12 cellular contexts compared by ENCODE assay signal in genomic region chr7:134298902-134299683, GRCh38. TPM values are rescaled to one million over a fixed set of nuclear protein-coding genes. Genes with fewer than 3 reads are reported as not detected.
DNase-seq lines count a peak whose midpoint lies in the region; ATAC-seq, FAIRE-seq and TF ChIP-seq lines count a peak whose summit lies in the region.
"Had no signal": no experiment of that assay in that cellular context is flagged by ENCODE, and none has a peak within 500 bp of the region (broad histone marks: within the 10 kb centered on the region; RNA-seq: fewer than 3 reads in every experiment).

No MANE protein-coding gene starts in this region.

- H3K27ac ChIP-seq in IMR-90 (ENCODE audit: insufficient read depth, low read length) (no peak overlapping the region; the same call in 1 of the 2 replicates), K562 (ENCODE audit: extremely low read depth, low read depth, low read length) (no peak overlapping the region)
- H3K27ac ChIP-seq: psoas muscle had no signal

- peak overlapping the region; percentile 2; the same call in 1 of the 2 replicates for H3K4me2 ChIP-seq in IMR-90 (ENCODE audit: low read depth, low read length)
- no peak overlapping the region for H3K4me2 ChIP-seq in K562 (ENCODE audit: insufficient read depth, low read length)

- no peak overlapping the region for H3K23ac ChIP-seq in IMR-90 (ENCODE audit: low read depth, low read length)

- CTCF ChIA-PET in IMR-90 (lab: Yijun Ruan, JAX) (interaction anchor here (1.4 kb wide), 1 partner anchor 158 kb away, joined by 3 read pairs; no protein-coding TSS in a partner anchor), K562 (lab: Yijun Ruan, JAX; ENCODE audit: low intra/inter-chr PET ratio) (no interaction called here)

- no peak overlapping the region for H4K8ac ChIP-seq in IMR-90 (ENCODE audit: low read depth in 2 of 2, low read length in 2 of 2)

- H3K36me3 ChIP-seq in IMR-90 (ENCODE audit: control insufficient read depth, insufficient read depth, low read length) (peaks cover 16% of the 10 kb centered on the region), K562 (ENCODE audit: control insufficient read depth, insufficient read depth, low read length) (peaks cover 71% of the 10 kb centered on the region)

- H3K14ac ChIP-seq in IMR-90 (replicated peaks; ENCODE audit: low read depth, low read length), result no peak overlapping the region

- no peak overlapping the region for H4K5ac ChIP-seq in IMR-90 (ENCODE audit: low read depth, low read length)

- BruUV-seq in IMR-90 (replicated peaks; lab: Mats Ljungman, UMichigan), result no TSS peak
- BruUV-seq in K562 (replicated peaks; lab: Mats Ljungman, UMichigan), result no TSS peak

- H2AK5ac ChIP-seq in IMR-90 (ENCODE audit: low read depth, low read length), result no peak overlapping the region

- ATAC-seq in GM18861 (IDR thresholded peaks at IDR 0.05; ENCODE audit: unreplicated experiment) (peak; percentile 82), IMR-90 (ENCODE audit: low read depth) (peak; percentile 99), K562 (peak; percentile 49; the same call in 2 of the 3 replicates), GM19035 (IDR thresholded peaks at IDR 0.05; ENCODE audit: unreplicated experiment) (no peak)
- ATAC-seq: activated CD4-positive, CD25-positive, alpha-beta regulatory T cell treated with anti-CD3 and anti-CD28 coated beads, Interleukin-2, amount 50 U/mL, for 24 hours; psoas muscle had no signal

- no peak for FAIRE-seq in K562 (lab: Jason Lieb, UNC)
- FAIRE-seq: G401.6 had no signal

- H3K4me1 ChIP-seq in IMR-90 (ENCODE audit: control insufficient read depth, insufficient read depth, low read length), result peaks cover 4% of the 10 kb centered on the region; the same call in 1 of the 2 replicates
- no peaks in the 10 kb centered on the region for H3K4me1 ChIP-seq in K562 (replicated peaks in 1 of 2; ENCODE audit: control insufficient read depth in 2 of 2, insufficient read depth in 2 of 2, low read length in 2 of 2)
- H3K4me1 ChIP-seq: psoas muscle had no signal

- in situ Hi-C loops in IMR-90 (cut with MboI; ENCODE audit: low sequenced_read_pairs) (no loop called here), K562 (cut with MboI) (no loop called here)

- no peak overlapping the region for H2BK20ac ChIP-seq in IMR-90 (ENCODE audit: low read depth, low read length)

- H2AK9ac ChIP-seq in IMR-90 (replicated peaks; ENCODE audit: low read depth, low read length, poor library complexity), result no peak overlapping the region

- no peaks in the 10 kb centered on the region for H3K9me3 ChIP-seq in IMR-90 (ENCODE audit: control insufficient read depth, insufficient read depth, low read length)
- H3K9me3 ChIP-seq in K562 (replicated peaks; ENCODE audit: control insufficient read depth, insufficient read depth, low read depth, low read length), result no peaks in the 10 kb centered on the region
- H3K9me3 ChIP-seq: psoas muscle had no signal

- no peak overlapping the region for H4K91ac ChIP-seq in IMR-90 (ENCODE audit: insufficient read depth, low read depth, low read length)

- TF ChIP-seq RAD21 in IMR-90 (IDR thresholded peaks at IDR 0.05; ENCODE audit: low read length) (no peak), K562 (CRISPR knock-in tag; conservative IDR thresholded peaks at IDR 0.05 in 1 of 2, IDR thresholded peaks at IDR 0.05 in 1 of 2) (no peak)

- peak; percentile 78 for DNase-seq in IMR-90
- DNase-seq in K562 (ENCODE audit: extremely low read depth in 1 of 4, low spot score in 3 of 4), result no peak
- peak; percentile 21 for DNase-seq in myocyte (ENCODE audit: low read depth)
- no peak for DNase-seq in stimulated activated naive CD4-positive, alpha-beta T cell treated with Interleukin-2 at 50 U/mL for 16 hours (lab: John Stamatoyannopoulos, UW)
- DNase-seq in ecto neural progenitor cell (ENCODE audit: low spot score), result no peak
- no peak for DNase-seq in erythroblast (lab: John Stamatoyannopoulos, UW)
- DNase-seq: OCI-M1, psoas muscle had no signal

- H3K9ac ChIP-seq in IMR-90 (ENCODE audit: low read depth, low read length), result no peak overlapping the region
- no peak overlapping the region for H3K9ac ChIP-seq in K562 (ENCODE audit: insufficient read depth in 1 of 2, low read depth in 2 of 2, low read length in 2 of 2)

- H3K4me3 ChIP-seq in IMR-90 (ENCODE audit: insufficient read depth, low read depth, low read length), result no peak overlapping the region
- no peak overlapping the region for H3K4me3 ChIP-seq in K562
- H3K4me3 ChIP-seq: psoas muscle had no signal

- H2BK15ac ChIP-seq in IMR-90 (ENCODE audit: low read depth, low read length), result no peak overlapping the region

- dilution Hi-C loops in IMR-90 (cut with HindIII; ENCODE audit: low sequenced_read_pairs, unreplicated experiment), result no loop called here

- intact Hi-C loops in IMR-90 (cut with micrococcal nuclease), result loop anchor here (5.0 kb wide), 1 partner anchor 77 kb away; no protein-coding TSS in a partner anchor
- intact Hi-C loops in K562 (cut with micrococcal nuclease), result no loop called here

- H3K9me1 ChIP-seq in IMR-90 (ENCODE audit: insufficient read depth, low read length) (no peaks in the 10 kb centered on the region; the same call in 1 of the 2 replicates), K562 (ENCODE audit: control insufficient read depth, insufficient read depth, low read length) (no peaks in the 10 kb centered on the region)

- no peak overlapping the region for H3K56ac ChIP-seq in IMR-90 (ENCODE audit: extremely low read depth, insufficient read depth, low read length)

- no peak overlapping the region for H2BK120ac ChIP-seq in IMR-90 (ENCODE audit: low read depth, low read length)

- H3K27me3 ChIP-seq in IMR-90 (ENCODE audit: control insufficient read depth, insufficient read depth, low read length) (no peaks in the 10 kb centered on the region), K562 (ENCODE audit: control insufficient read depth in 2 of 2, insufficient read depth in 2 of 2, low read length in 2 of 2) (no peaks in the 10 kb centered on the region)

- H3K79me1 ChIP-seq in IMR-90 (ENCODE audit: low read depth in 1 of 2, low read length in 2 of 2), result no peaks in the 10 kb centered on the region

- TF ChIP-seq EP300 in K562 (IDR thresholded peaks at IDR 0.05; ENCODE audit: low read length), result no peak

- no peaks in the 10 kb centered on the region for H4K20me1 ChIP-seq in IMR-90 (ENCODE audit: insufficient read depth, low read length)
- no peaks in the 10 kb centered on the region for H4K20me1 ChIP-seq in K562 (replicated peaks; ENCODE audit: control insufficient read depth, insufficient read depth, low read length)

- POLR2A ChIA-PET in IMR-90 (lab: Charles Lee; ENCODE audit: unreplicated experiment) (interaction anchor here (1.0 kb wide), 1 partner anchor 9 kb away, joined by 3 read pairs; no protein-coding TSS in a partner anchor), K562 (lab: Yijun Ruan, JAX) (interaction anchor here (0.5 to 1.5 kb wide), 2 partner anchors 10 to 14 kb away, joined by 3 to 5 read pairs; no protein-coding TSS in a partner anchor)

- H2AFZ ChIP-seq in IMR-90 (replicated peaks; ENCODE audit: low read length, poor library complexity) (no peak overlapping the region), K562 (ENCODE audit: low read depth, low read length) (no peak overlapping the region)

- peak overlapping the region; percentile 13 for H2BK5ac ChIP-seq in IMR-90 (ENCODE audit: low read depth, low read length, poor library complexity, severe bottlenecking)

- H3K79me2 ChIP-seq in K562 (ENCODE audit: control insufficient read depth, insufficient read depth, low read length), result no peaks in the 10 kb centered on the region

- WGBS in IMR-90 (ENCODE audit: extremely low coverage in 2 of 2, insufficient read length in 1 of 2), 2 experiments, result 0% methylated on average over 1 of the region's 10 CpGs; no CpG with 5 or more reads in 1 of the 2 experiments
- 62% methylated on average over 10 of the region's 10 CpGs for WGBS in K562 (ENCODE audit: insufficient coverage, low coverage, missing lambda C conversion rate)

- TF ChIP-seq CTCF in IMR-90 (conservative IDR thresholded peaks at IDR 0.05; ENCODE audit: low read depth, low read length) (no peak), K562 (IDR thresholded peaks at IDR 0.05 in 2 of 3, conservative IDR thresholded peaks at IDR 0.05 in 1 of 3; ENCODE audit: insufficient read depth in 2 of 3, low read depth in 1 of 3, low read length in 3 of 3) (no peak)

- H3K18ac ChIP-seq in IMR-90 (ENCODE audit: low read depth, low read length), result no peak overlapping the region

- H3K4ac ChIP-seq in IMR-90 (ENCODE audit: low read depth, low read length), result no peak overlapping the region

- TF ChIP-seq POLR2A in IMR-90 (IDR thresholded peaks at IDR 0.05; ENCODE audit: low read depth, low read length) (no peak), K562 (conservative IDR thresholded peaks at IDR 0.05) (no peak), erythroblast (IDR thresholded peaks at IDR 0.05; ENCODE audit: low read length) (no peak)

TF ChIP-seq in K562, 482 proteins besides CTCF, POLR2A, EP300 and RAD21 (continues in another document):
- no peak for TF ChIP-seq SRSF1 (IDR thresholded peaks at IDR 0.05; ENCODE audit: low read depth, low read length)
- peak; percentile 67 for TF ChIP-seq ZNF316 (IDR thresholded peaks at IDR 0.05)
- no peak for TF ChIP-seq ZNF780A (CRISPR knock-in tag; IDR thresholded peaks at IDR 0.05)
- TF ChIP-seq MCM5 (IDR thresholded peaks at IDR 0.05; ENCODE audit: low read depth), result no peak
- no peak for TF ChIP-seq CBFA2T3 (IDR thresholded peaks at IDR 0.05)

RNA-seq across cellular contexts. Expression of gene SLC35B4, which starts 17.6 kb away (rescaled TPM):
- total RNA-seq in IMR-90 (2012; rRNA removed), result 15.6 and 19.7 TPM in 2 replicates
- polyA plus RNA-seq in IMR-90 (2012; rRNA removed), result 9.9 and 10.0 TPM in 2 replicates
- 2.7 and 3.8 TPM in 2 replicates for polyA plus RNA-seq in IMR-90 (2012; cell fraction: cytosol; rRNA removed)
- 7.2 and 11.2 TPM in 2 replicates for polyA plus RNA-seq in IMR-90 (2012; cell fraction: nucleus; rRNA removed; ENCODE audit: low replicate concordance)
- 36.2 and 46.3 TPM in 2 replicates for total RNA-seq in K562 (2011; cell fraction: chromatin; rRNA removed; ENCODE audit: low replicate concordance)
- total RNA-seq in K562 (2011; cell fraction: nucleolus; rRNA removed), result 20.3 and 25.4 TPM in 2 replicates
- 36.7 and 64.9 TPM in 2 replicates for total RNA-seq in K562 (2011; cell fraction: nucleoplasm; rRNA removed)
- total RNA-seq in K562 (2014; rRNA removed), result 12.1 and 20.9 TPM in 2 replicates
- total RNA-seq in K562 (2014; rRNA removed; fragmentation: Illumina TruSeq; extraction: Trizol), result 17.6 and 20.0 TPM in 2 replicates
- 21.2 and 22.4 TPM in 2 replicates for total RNA-seq in K562 (2015; rRNA removed; fragmentation: Illumina TruSeq; extraction: Trizol)
- 28.0 and 28.2 TPM in 2 replicates for total RNA-seq in K562 (2021)
- 29.9 and 34.9 TPM in 2 replicates for polyA plus RNA-seq in K562 (2011; rRNA removed)
- polyA plus RNA-seq in K562 (2011; cell fraction: cytosol; rRNA removed), result 22.9 and 25.7 TPM in 2 replicates
- 22.4 and 26.3 TPM in 2 replicates for polyA plus RNA-seq in K562 (2011; cell fraction: nucleus; rRNA removed)
- 12.9 and 15.5 TPM in 2 replicates for polyA plus RNA-seq in K562 (2012)
- polyA plus RNA-seq in K562 (2014; fragmentation: Illumina TruSeq; extraction: Trizol), result 18.1 and 20.4 TPM in 2 replicates
- 1 to 10 TPM; 6.1 to 7.0 TPM for polyA plus RNA-seq in K562 (2014; fragmentation: Nextera tagmentation; extraction: Ambion mirVana)
- polyA plus RNA-seq in K562 (2014; rRNA removed), result 10.0 and 20.4 TPM in 2 replicates
- 46.0 and 51.7 TPM in 2 replicates for polyA minus RNA-seq in K562 (2011; rRNA and poly(A)+ RNA removed)
- polyA minus RNA-seq in K562 (2011; cell fraction: cytosol; rRNA and poly(A)+ RNA removed), result 21.2 and 31.0 TPM in 2 replicates
- 10.8 and 16.6 TPM in 2 replicates for polyA minus RNA-seq in K562 (2011; cell fraction: nucleus; rRNA and poly(A)+ RNA removed)
- 11.6 and 13.5 TPM in 2 replicates for total RNA-seq in myocyte
- polyA plus RNA-seq in myocyte (2012), result 11.6 TPM

Comparison
In these comparisons a context has a peak if more than half of its experiments do, and no peak if none do; other contexts are left out.
1. DNase-seq: peak in IMR-90 (single experiment) and myocyte (single experiment); none in K562 (0 of 4), stimulated activated naive CD4-positive, alpha-beta T cell treated with Interleukin-2 at 50 U/mL for 16 hours (single experiment), ecto neural progenitor cell (single experiment) and erythroblast (0 of 2).